Comparison of ENCODE assay signal across 1 cellular context in the genomic region with DNA sequence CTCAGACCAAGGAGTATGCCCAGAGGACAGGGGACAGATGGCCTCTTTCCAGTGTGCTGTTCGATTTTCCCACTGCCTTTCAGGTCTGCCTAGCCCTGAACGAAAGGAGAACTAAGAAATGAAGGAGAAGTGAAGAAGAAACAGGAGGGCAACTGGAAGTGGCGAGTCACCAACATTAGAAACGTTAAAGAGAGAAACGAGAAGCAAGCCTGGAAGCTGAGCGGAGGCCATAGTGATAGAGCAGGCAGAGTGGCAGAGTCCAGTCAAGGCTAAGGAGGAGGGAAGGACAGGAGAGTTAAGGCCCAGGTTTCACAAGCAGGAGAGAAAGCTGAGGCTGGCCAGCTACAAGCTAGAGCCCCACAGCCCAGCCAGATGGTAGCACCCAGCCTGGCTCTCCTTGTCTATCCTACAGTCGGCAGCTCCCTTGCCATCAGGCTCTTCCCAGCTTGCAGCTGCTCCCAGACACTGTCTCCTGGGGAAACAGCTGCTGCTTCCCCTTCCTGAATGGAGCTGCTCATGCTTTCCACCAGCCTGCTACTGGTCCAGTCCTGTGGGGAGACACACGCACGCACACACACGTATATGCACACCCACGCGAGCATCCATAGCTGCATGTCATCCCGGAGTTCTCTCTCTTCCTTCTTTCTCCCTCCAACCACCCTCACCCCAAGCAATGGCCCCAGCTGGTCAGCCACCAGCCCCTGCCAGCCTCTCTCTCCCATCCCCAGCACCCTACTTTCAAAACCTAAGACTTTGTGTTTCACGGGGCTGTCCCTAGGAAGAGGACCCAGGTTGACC.
TF ChIP-seq lines count a peak whose summit lies in the region.

No MANE protein-coding gene starts in this region.

TF ChIP-seq in IMR-90, 13 proteins besides CTCF, POLR2A, EP300 and RAD21:
- no peak for TF ChIP-seq CEBPB (IDR thresholded peaks at IDR 0.05; ENCODE audit: low read depth, low read length)
- no peak for TF ChIP-seq MAFK (IDR thresholded peaks at IDR 0.05; ENCODE audit: low read depth, low read length)
- no peak for TF ChIP-seq RFX5 (IDR thresholded peaks at IDR 0.05; ENCODE audit: low read depth, low read length)
- TF ChIP-seq, protein P1, sequence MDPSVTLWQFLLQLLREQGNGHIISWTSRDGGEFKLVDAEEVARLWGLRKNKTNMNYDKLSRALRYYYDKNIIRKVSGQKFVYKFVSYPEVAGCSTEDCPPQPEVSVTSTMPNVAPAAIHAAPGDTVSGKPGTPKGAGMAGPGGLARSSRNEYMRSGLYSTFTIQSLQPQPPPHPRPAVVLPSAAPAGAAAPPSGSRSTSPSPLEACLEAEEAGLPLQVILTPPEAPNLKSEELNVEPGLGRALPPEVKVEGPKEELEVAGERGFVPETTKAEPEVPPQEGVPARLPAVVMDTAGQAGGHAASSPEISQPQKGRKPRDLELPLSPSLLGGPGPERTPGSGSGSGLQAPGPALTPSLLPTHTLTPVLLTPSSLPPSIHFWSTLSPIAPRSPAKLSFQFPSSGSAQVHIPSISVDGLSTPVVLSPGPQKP (IDR thresholded peaks at IDR 0.05; ENCODE audit: borderline replicate concordance, low read depth, low read length), result no peak
- TF ChIP-seq SMC3 (IDR thresholded peaks at IDR 0.05; ENCODE audit: low read depth, low read length), result no peak
- TF ChIP-seq NFE2L2 (IDR thresholded peaks at IDR 0.05; ENCODE audit: low read depth, low read length), result no peak
TF ChIP-seq in IMR-90: peak in this region for 0.
